19 cellular contexts compared by ENCODE assay signal in genomic region chr10:113732160-113732881, GRCh38. TPM values are rescaled to one million over a fixed set of nuclear protein-coding genes. Genes with fewer than 3 reads are reported as not detected.
A peak's percentile ranks its signal among the peaks of the same experiment; 100 is the strongest.
DNase-seq lines count a peak whose midpoint lies in the region; ATAC-seq, FAIRE-seq and TF ChIP-seq lines count a peak whose summit lies in the region.
"Had no signal": no experiment of that assay in that cellular context is flagged by ENCODE, and none has a peak within 500 bp of the region (broad histone marks: within the 10 kb centered on the region; RNA-seq: fewer than 3 reads in every experiment).

No MANE protein-coding gene starts in this region.

- H3K27me3 ChIP-seq in BLaER1 (no peaks in the 10 kb centered on the region), tibial artery (no peaks in the 10 kb centered on the region), MG63 (no peaks in the 10 kb centered on the region)

- TF ChIP-seq CTCF in fibroblast of villous mesenchyme (IDR thresholded peaks at IDR 0.05; ENCODE audit: insufficient read depth, low read depth, low read length), result no peak
- no peak for TF ChIP-seq CTCF in tibial artery (IDR thresholded peaks at IDR 0.05)
- no peak for TF ChIP-seq CTCF in GM10248 (IDR thresholded peaks at IDR 0.05; ENCODE audit: control extremely low read depth, extremely low read depth, low read depth, missing control alignments)

- H3K9me3 ChIP-seq in BLaER1 (0 out of 2 replicates have a peak, but pooled peaks cover 5% of the 10 kb centered on the region), tibial artery (no peaks in the 10 kb centered on the region), MG63 (no peaks in the 10 kb centered on the region)
- H3K9me3 ChIP-seq: A549, HAP-1 had no signal

- peak; percentile 26 for DNase-seq in fibroblast of villous mesenchyme (ENCODE audit: low read depth)
- no peak for DNase-seq in tibial artery
- DNase-seq in GM10248 (ENCODE audit: extremely low spot score), result no peak
- DNase-seq in urothelium cell line (ENCODE audit: low spot score), result no peak
- no peak for DNase-seq in MG63
- DNase-seq: AML-193; Calu3; CD8-positive, alpha-beta T cell; DMS79 treated with DMSO at 0.1 percent for 48 hours; GF-D8; GM23248 had no signal

- no peaks in the 10 kb centered on the region for H4K20me1 ChIP-seq in BLaER1

- intact Hi-C loops in tibial artery (cut with DNase I; ENCODE audit: low total_unique reads), result no loop called here

- no peak overlapping the region for H3K9ac ChIP-seq in BLaER1
- H3K9ac ChIP-seq: GM23248 had no signal

- no peak overlapping the region for H3K4me3 ChIP-seq in BLaER1
- no peak overlapping the region for H3K4me3 ChIP-seq in fibroblast of villous mesenchyme (ENCODE audit: low read depth, low read length)
- H3K4me3 ChIP-seq in tibial artery, result no peak overlapping the region
- no peak overlapping the region for H3K4me3 ChIP-seq in MG63
- H3K4me3 ChIP-seq: A549, GM12878, GM23248, HAP-1 had no signal

- FAIRE-seq in urothelium cell line (lab: Jason Lieb, UNC), result no peak
- FAIRE-seq: A549, GM12878, GM19239 had no signal

- H3K4me1 ChIP-seq in BLaER1 (peaks cover 12% of the 10 kb centered on the region), tibial artery (peaks cover 0 to 26% (median 12%) of the 10 kb centered on the region in 4 donors)

- H3K27ac ChIP-seq in BLaER1 (no peak overlapping the region), tibial artery (peak overlapping the region; percentile 23 to 50)
- H3K27ac ChIP-seq: 22Rv1, A549, GM23248 had no signal

- peaks cover 38% of the 10 kb centered on the region for H3K36me3 ChIP-seq in BLaER1
- peaks cover 28 to 33% (median 30%) of the 10 kb centered on the region in 3 donors for H3K36me3 ChIP-seq in tibial artery
- peaks cover 8% of the 10 kb centered on the region for H3K36me3 ChIP-seq in MG63

- peak; percentile 71 for ATAC-seq in HG03280 (IDR thresholded peaks at IDR 0.05; ENCODE audit: unreplicated experiment)
- ATAC-seq: A549; CD8-positive, alpha-beta T cell; GM12878 had no signal

- CTCF ChIA-PET in GM10248 (lab: Yijun Ruan, JAX), result interaction anchor here (1.2 to 2.4 kb wide), 7 partner anchors 8 to 571 kb away, joined by 3 to 8 read pairs (median 4); no protein-coding TSS in a partner anchor

- peak overlapping the region; percentile 38 for H3K4me2 ChIP-seq in BLaER1
- H3K4me2 ChIP-seq: A549 had no signal

- POLR2A ChIA-PET in GM10248 (lab: Yijun Ruan, JAX), result no interaction called here

RNA-seq across cellular contexts. Expression of gene PLEKHS1, which starts 19.2 kb away (rescaled TPM):
- total RNA-seq in fibroblast of villous mesenchyme, result under 0.01 TPM in 1 of 2 replicates, not detected in the other
- total RNA-seq in MG63 (2014; rRNA removed; shearing (Covaris generic); ENCODE audit: low replicate concordance), result not detected in 2 replicates
- total RNA-seq: CD8-positive, alpha-beta T cell; GM12878; GM23248; HT-29 had no signal

RNA-seq across cellular contexts. Expression of gene CASP7, which starts 52.6 kb away (rescaled TPM):
- 24.8 and 35.4 TPM in 2 replicates for total RNA-seq in fibroblast of villous mesenchyme
- 30.7 and 48.5 TPM in 2 replicates for total RNA-seq in MG63 (2014; rRNA removed; shearing (Covaris generic); ENCODE audit: low replicate concordance)
